In genomic region chr5:64773533-64773932, GRCh38 we compare ENCODE assay signal across 13 cellular contexts.
DNase-seq lines count a peak whose midpoint lies in the region; ATAC-seq and TF ChIP-seq lines count a peak whose summit lies in the region.
"Had no signal": no experiment of that assay in that cellular context is flagged by ENCODE, and none has a peak within 500 bp of the region (broad histone marks: within the 10 kb centered on the region; RNA-seq: fewer than 3 reads in every experiment).

No MANE protein-coding gene starts in this region.

- ATAC-seq in GM18498 (IDR thresholded peaks at IDR 0.05; ENCODE audit: unreplicated experiment) (peak; percentile 68), GM21360 (IDR thresholded peaks at IDR 0.05; ENCODE audit: unreplicated experiment) (peak; percentile 55), HG03095 (IDR thresholded peaks at IDR 0.05; ENCODE audit: unreplicated experiment) (peak; percentile 47)
- ATAC-seq: naive thymus-derived CD4-positive, alpha-beta T cell; upper lobe of right lung had no signal

- no peak for TF ChIP-seq POLR2A in NB4 (IDR thresholded peaks at IDR 0.05; ENCODE audit: extremely low read depth, insufficient read length)

- no peak for TF ChIP-seq CTCF in NB4 (IDR thresholded peaks at IDR 0.05; ENCODE audit: low read depth, low read length)

- DNase-seq in NB4 (ENCODE audit: low read depth): peak; percentile 28
- no peak for DNase-seq in NCI-H2227 treated with DMSO at 0.1 percent for 48 hours (lab: John Stamatoyannopoulos, UW)
- no peak for DNase-seq in NCI-H1694 treated with DMSO at 0.1 percent for 48 hours (lab: John Stamatoyannopoulos, UW)
- DNase-seq in superior temporal gyrus (ENCODE audit: extremely low spot score): no peak
- no peak for DNase-seq in OCI-M1 (lab: John Stamatoyannopoulos, UW)
- DNase-seq: naive thymus-derived CD4-positive, alpha-beta T cell; NCI-H1105; NCI-H748 treated with DMSO at 0.1 percent for 48 hours; upper lobe of right lung had no signal

- no peak overlapping the region for H3K4me3 ChIP-seq in NB4 (ENCODE audit: low read depth, low read length)
- H3K4me3 ChIP-seq: skin epidermis, upper lobe of right lung had no signal
